Comparison of ENCODE assay signal across 8 cellular contexts in the genomic region with DNA sequence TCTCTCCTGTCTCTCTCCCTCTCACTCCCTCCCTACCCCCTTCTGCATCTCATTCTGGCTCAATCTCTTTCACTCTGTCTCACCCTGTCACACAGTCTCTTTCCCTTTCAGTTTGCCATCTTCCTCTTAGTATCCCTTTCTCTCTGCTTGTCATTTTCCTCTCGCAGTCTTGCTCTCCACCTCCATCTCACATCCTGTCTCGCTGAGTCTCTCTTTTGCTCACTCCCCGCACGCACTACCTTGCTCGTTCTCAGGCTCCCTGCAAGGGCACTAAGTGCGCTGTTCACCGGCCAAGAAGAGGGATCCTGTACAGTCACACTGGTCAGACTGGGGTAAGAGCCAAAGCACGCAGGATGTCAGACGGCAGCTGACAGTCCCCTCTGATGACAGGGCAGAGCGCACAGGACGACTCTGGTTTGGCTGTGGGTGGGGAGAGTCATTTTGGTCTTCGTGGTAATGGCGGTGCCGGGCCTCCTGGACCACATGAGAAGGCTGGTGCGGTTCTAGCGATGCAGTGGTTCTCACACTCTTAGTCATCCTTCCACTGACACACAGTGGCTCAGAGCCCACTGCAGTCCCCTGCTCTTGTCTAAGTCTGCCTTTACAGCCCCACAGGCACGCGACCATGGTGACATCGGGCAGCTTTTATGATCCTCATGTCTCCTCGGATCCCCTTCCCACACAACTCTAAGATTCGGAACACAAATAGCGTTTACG.
DNase-seq lines count a peak whose midpoint lies in the region; ATAC-seq and TF ChIP-seq lines count a peak whose summit lies in the region.

No MANE protein-coding gene starts in this region.

- peak overlapping the region; percentile 69 for H3K4me3 Mint-ChIP-seq in CD4-positive, alpha-beta T cell
- H3K4me3 Mint-ChIP-seq in osteocyte (ENCODE audit: unreplicated experiment) = no peak overlapping the region

- peak; percentile 52 to 81 (median 68) for DNase-seq in CD4-positive, alpha-beta T cell
- peak; percentile 43 for DNase-seq in MV-4-11 (lab: John Stamatoyannopoulos, UW)
- peak; percentile 44 to 85 (median 64) for DNase-seq in activated naive CD4-positive, alpha-beta T cell (lab: John Stamatoyannopoulos, UW)
- DNase-seq in lower lobe of right lung = peak; percentile 50
- peak; percentile 75 for DNase-seq in stimulated activated CD8-positive, alpha-beta memory T cell treated with anti-CD3 and anti-CD28 coated beads, Interleukin-7, amount 100 ng/mL, for 24 hours (ENCODE audit: low read depth)
- DNase-seq in osteocyte (ENCODE audit: extremely low spot score, unreplicated experiment) = no peak
- no peak for DNase-seq in COLO668 (lab: John Stamatoyannopoulos, UW; ENCODE audit: unreplicated experiment)

- H3K9me3 ChIP-seq in CD4-positive, alpha-beta T cell (ENCODE audit: control insufficient read depth, low read length) = no peaks in the 10 kb centered on the region
- H3K9me3 ChIP-seq in lower lobe of right lung = no peaks in the 10 kb centered on the region

- CTCF ChIA-PET in CD4-positive, alpha-beta T cell (lab: Charles Lee) = interaction anchor here (1.1 kb wide), 1 partner anchor 13 kb away, joined by 3 read pairs; no protein-coding TSS in a partner anchor

- H3K9me3 Mint-ChIP-seq in CD4-positive, alpha-beta T cell = peaks cover 4% of the 10 kb centered on the region
- H3K9me3 Mint-ChIP-seq in osteocyte (ENCODE audit: unreplicated experiment) = no peaks in the 10 kb centered on the region

- H3K36me3 ChIP-seq in lower lobe of right lung = no peaks in the 10 kb centered on the region

- H3K36me3 Mint-ChIP-seq in CD4-positive, alpha-beta T cell (ENCODE audit: low read depth) = peaks cover 40% of the 10 kb centered on the region
- H3K36me3 Mint-ChIP-seq in osteocyte (ENCODE audit: unreplicated experiment) = peaks cover 4% of the 10 kb centered on the region

- H3K27me3 Mint-ChIP-seq in CD4-positive, alpha-beta T cell = no peaks in the 10 kb centered on the region
- H3K27me3 Mint-ChIP-seq in osteocyte (ENCODE audit: unreplicated experiment) = no peaks in the 10 kb centered on the region

- H3K27me3 ChIP-seq in CD4-positive, alpha-beta T cell (ENCODE audit: control insufficient read depth, insufficient read depth, low read length) = no peaks in the 10 kb centered on the region
- no peaks in the 10 kb centered on the region for H3K27me3 ChIP-seq in lower lobe of right lung (ENCODE audit: low read depth)

- peaks cover 20% of the 10 kb centered on the region for H3K4me1 ChIP-seq in lower lobe of right lung

- ATAC-seq in CD4-positive, alpha-beta T cell (ENCODE audit: poor library complexity) = peak; percentile 71
- peak; percentile 86 for ATAC-seq in GM21529 (IDR thresholded peaks at IDR 0.05; ENCODE audit: unreplicated experiment)
- peak; percentile 72 to 80 for ATAC-seq in lower lobe of right lung

- peak overlapping the region; percentile 87 for H3K27ac Mint-ChIP-seq in CD4-positive, alpha-beta T cell
- H3K27ac Mint-ChIP-seq in osteocyte (ENCODE audit: unreplicated experiment) = no peak overlapping the region

- intact Hi-C loops in CD4-positive, alpha-beta T cell (cut with DNase I, micrococcal nuclease) = loop anchor here in 1 of 2 experiments (1.0 to 5.0 kb wide), 4 partner anchors 39 to 356 kb away; partner anchors contain the start of gene FOXP1
- intact Hi-C loops in lower lobe of right lung (cut with DNase I) = no loop called here

- no peak for TF ChIP-seq CTCF in CD4-positive, alpha-beta T cell (IDR thresholded peaks at IDR 0.05)
- TF ChIP-seq CTCF in lower lobe of right lung (IDR thresholded peaks at IDR 0.05) (no peak), osteocyte (IDR thresholded peaks at IDR 0.05) (no peak)

- H3K4me1 Mint-ChIP-seq in CD4-positive, alpha-beta T cell (ENCODE audit: low read depth) = peaks cover 85% of the 10 kb centered on the region
- peaks cover 29% of the 10 kb centered on the region for H3K4me1 Mint-ChIP-seq in osteocyte (ENCODE audit: unreplicated experiment)

- peak overlapping the region; percentile 34 for H3K4me3 ChIP-seq in lower lobe of right lung

- peak overlapping the region; percentile 68 for H3K27ac ChIP-seq in CD4-positive, alpha-beta T cell (ENCODE audit: low read depth, low read length)
- peak overlapping the region; percentile 6 for H3K27ac ChIP-seq in lower lobe of right lung

- POLR2A ChIA-PET in CD4-positive, alpha-beta T cell (lab: Charles Lee) = interaction anchor here (0.9 to 2.0 kb wide), 5 partner anchors 12 to 358 kb away, joined by 3 to 7 read pairs (median 3); no protein-coding TSS in a partner anchor

Comparison
In these comparisons a context has a peak if more than half of its experiments do, and no peak if none do; other contexts are left out.
1. DNase-seq: peak in CD4-positive, alpha-beta T cell (10 of 10), MV-4-11 (single experiment), activated naive CD4-positive, alpha-beta T cell (4 of 4), lower lobe of right lung (single experiment) and stimulated activated CD8-positive, alpha-beta memory T cell treated with anti-CD3 and anti-CD28 coated beads, Interleukin-7, amount 100 ng/mL, for 24 hours (single experiment); none in osteocyte (single experiment) and COLO668 (single experiment).
2. Peak in every context shown above with its lines, with median percentiles within 50 percentile points of each other: ATAC-seq.